ENCODE assay signal across 1 cellular context in the genomic region with DNA sequence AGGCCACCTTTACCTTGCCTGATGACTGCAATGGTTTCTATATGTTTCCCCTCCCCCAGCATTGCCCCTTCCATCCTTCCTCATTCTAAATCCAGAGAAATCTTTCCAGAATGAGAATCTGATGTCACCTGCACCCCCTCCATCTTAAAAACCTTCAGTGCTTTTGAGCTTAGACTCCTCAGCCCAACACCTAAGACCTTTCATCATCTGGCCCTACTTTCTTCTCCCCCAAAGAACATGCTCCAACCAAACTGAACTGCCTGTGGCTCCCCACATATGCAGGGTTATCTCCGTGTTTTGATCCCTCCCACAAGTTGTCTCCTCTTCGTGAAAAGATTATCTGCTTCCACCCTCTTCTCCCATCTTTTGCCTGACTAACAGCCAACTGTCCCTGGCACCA.
TF ChIP-seq lines count a peak whose summit lies in the region.

No MANE protein-coding gene starts in this region.

TF ChIP-seq in WTC11, 78 proteins besides CTCF, POLR2A, EP300 and RAD21:
- TF ChIP-seq TCF7 (CRISPR knock-in tag; IDR thresholded peaks at IDR 0.05; ENCODE audit: low read depth) (no peak), SMAD3 (CRISPR knock-in tag; IDR thresholded peaks at IDR 0.05; ENCODE audit: borderline replicate concordance) (no peak), NR1H2 (CRISPR knock-in tag; IDR thresholded peaks at IDR 0.05) (no peak), ATF1 (CRISPR knock-in tag; IDR thresholded peaks at IDR 0.05) (no peak), MYBL2 (CRISPR knock-in tag; IDR thresholded peaks at IDR 0.05) (no peak), GABPB1 (CRISPR knock-in tag; IDR thresholded peaks at IDR 0.05) (no peak), ZNF219 (CRISPR knock-in tag; IDR thresholded peaks at IDR 0.05; ENCODE audit: borderline replicate concordance) (no peak), PRRX2 (CRISPR knock-in tag; IDR thresholded peaks at IDR 0.05) (no peak), FOXP1 (CRISPR knock-in tag; IDR thresholded peaks at IDR 0.05; ENCODE audit: borderline replicate concordance) (no peak), ZNF232 (CRISPR knock-in tag; IDR thresholded peaks at IDR 0.05) (no peak)
- TF ChIP-seq, protein P1, sequence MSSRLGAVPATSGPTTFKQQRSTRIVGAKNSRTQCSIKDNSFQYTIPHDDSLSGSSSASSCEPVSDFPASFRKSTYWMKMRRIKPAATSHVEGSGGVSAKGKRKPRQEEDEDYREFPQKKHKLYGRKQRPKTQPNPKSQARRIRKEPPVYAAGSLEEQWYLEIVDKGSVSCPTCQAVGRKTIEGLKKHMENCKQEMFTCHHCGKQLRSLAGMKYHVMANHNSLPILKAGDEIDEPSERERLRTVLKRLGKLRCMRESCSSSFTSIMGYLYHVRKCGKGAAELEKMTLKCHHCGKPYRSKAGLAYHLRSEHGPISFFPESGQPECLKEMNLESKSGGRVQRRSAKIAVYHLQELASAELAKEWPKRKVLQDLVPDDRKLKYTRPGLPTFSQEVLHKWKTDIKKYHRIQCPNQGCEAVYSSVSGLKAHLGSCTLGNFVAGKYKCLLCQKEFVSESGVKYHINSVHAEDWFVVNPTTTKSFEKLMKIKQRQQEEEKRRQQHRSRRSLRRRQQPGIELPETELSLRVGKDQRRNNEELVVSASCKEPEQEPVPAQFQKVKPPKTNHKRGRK (CRISPR knock-in tag; IDR thresholded peaks at IDR 0.05; ENCODE audit: borderline replicate concordance): no peak
- TF ChIP-seq, protein P2, sequence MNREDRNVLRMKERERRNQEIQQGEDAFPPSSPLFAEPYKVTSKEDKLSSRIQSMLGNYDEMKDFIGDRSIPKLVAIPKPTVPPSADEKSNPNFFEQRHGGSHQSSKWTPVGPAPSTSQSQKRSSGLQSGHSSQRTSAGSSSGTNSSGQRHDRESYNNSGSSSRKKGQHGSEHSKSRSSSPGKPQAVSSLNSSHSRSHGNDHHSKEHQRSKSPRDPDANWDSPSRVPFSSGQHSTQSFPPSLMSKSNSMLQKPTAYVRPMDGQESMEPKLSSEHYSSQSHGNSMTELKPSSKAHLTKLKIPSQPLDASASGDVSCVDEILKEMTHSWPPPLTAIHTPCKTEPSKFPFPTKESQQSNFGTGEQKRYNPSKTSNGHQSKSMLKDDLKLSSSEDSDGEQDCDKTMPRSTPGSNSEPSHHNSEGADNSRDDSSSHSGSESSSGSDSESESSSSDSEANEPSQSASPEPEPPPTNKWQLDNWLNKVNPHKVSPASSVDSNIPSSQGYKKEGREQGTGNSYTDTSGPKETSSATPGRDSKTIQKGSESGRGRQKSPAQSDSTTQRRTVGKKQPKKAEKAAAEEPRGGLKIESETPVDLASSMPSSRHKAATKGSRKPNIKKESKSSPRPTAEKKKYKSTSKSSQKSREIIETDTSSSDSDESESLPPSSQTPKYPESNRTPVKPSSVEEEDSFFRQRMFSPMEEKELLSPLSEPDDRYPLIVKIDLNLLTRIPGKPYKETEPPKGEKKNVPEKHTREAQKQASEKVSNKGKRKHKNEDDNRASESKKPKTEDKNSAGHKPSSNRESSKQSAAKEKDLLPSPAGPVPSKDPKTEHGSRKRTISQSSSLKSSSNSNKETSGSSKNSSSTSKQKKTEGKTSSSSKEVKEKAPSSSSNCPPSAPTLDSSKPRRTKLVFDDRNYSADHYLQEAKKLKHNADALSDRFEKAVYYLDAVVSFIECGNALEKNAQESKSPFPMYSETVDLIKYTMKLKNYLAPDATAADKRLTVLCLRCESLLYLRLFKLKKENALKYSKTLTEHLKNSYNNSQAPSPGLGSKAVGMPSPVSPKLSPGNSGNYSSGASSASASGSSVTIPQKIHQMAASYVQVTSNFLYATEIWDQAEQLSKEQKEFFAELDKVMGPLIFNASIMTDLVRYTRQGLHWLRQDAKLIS (CRISPR knock-in tag; IDR thresholded peaks at IDR 0.05; ENCODE audit: borderline replicate concordance): no peak
- TF ChIP-seq, protein P3, sequence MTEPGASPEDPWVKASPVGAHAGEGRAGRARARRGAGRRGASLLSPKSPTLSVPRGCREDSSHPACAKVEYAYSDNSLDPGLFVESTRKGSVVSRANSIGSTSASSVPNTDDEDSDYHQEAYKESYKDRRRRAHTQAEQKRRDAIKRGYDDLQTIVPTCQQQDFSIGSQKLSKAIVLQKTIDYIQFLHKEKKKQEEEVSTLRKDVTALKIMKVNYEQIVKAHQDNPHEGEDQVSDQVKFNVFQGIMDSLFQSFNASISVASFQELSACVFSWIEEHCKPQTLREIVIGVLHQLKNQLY (CRISPR knock-in tag; IDR thresholded peaks at IDR 0.05): no peak
- TF ChIP-seq, protein P4, sequence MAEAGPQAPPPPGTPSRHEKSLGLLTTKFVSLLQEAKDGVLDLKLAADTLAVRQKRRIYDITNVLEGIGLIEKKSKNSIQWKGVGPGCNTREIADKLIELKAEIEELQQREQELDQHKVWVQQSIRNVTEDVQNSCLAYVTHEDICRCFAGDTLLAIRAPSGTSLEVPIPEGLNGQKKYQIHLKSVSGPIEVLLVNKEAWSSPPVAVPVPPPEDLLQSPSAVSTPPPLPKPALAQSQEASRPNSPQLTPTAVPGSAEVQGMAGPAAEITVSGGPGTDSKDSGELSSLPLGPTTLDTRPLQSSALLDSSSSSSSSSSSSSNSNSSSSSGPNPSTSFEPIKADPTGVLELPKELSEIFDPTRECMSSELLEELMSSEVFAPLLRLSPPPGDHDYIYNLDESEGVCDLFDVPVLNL (CRISPR knock-in tag; IDR thresholded peaks at IDR 0.05; ENCODE audit: borderline replicate concordance, low read depth): no peak
- TF ChIP-seq, protein P5, sequence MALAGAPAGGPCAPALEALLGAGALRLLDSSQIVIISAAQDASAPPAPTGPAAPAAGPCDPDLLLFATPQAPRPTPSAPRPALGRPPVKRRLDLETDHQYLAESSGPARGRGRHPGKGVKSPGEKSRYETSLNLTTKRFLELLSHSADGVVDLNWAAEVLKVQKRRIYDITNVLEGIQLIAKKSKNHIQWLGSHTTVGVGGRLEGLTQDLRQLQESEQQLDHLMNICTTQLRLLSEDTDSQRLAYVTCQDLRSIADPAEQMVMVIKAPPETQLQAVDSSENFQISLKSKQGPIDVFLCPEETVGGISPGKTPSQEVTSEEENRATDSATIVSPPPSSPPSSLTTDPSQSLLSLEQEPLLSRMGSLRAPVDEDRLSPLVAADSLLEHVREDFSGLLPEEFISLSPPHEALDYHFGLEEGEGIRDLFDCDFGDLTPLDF (CRISPR knock-in tag; IDR thresholded peaks at IDR 0.05): no peak
- TF ChIP-seq, protein P6, sequence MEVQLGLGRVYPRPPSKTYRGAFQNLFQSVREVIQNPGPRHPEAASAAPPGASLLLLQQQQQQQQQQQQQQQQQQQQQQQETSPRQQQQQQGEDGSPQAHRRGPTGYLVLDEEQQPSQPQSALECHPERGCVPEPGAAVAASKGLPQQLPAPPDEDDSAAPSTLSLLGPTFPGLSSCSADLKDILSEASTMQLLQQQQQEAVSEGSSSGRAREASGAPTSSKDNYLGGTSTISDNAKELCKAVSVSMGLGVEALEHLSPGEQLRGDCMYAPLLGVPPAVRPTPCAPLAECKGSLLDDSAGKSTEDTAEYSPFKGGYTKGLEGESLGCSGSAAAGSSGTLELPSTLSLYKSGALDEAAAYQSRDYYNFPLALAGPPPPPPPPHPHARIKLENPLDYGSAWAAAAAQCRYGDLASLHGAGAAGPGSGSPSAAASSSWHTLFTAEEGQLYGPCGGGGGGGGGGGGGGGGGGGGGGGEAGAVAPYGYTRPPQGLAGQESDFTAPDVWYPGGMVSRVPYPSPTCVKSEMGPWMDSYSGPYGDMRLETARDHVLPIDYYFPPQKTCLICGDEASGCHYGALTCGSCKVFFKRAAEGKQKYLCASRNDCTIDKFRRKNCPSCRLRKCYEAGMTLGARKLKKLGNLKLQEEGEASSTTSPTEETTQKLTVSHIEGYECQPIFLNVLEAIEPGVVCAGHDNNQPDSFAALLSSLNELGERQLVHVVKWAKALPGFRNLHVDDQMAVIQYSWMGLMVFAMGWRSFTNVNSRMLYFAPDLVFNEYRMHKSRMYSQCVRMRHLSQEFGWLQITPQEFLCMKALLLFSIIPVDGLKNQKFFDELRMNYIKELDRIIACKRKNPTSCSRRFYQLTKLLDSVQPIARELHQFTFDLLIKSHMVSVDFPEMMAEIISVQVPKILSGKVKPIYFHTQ (CRISPR knock-in tag; IDR thresholded peaks at IDR 0.05): no peak
